Comparison of ENCODE assay signal across 16 cellular contexts in genomic region chr2:117931978-117932377, GRCh38.
"Had no signal": no experiment of that assay in that cellular context is flagged by ENCODE, and none has a peak within 500 bp of the region (broad histone marks: within the 10 kb centered on the region; RNA-seq: fewer than 3 reads in every experiment).

No MANE protein-coding gene starts in this region.

- H3K9me3 ChIP-seq: ovary, right lobe of liver, upper lobe of right lung had no signal

- ATAC-seq: naive thymus-derived CD4-positive, alpha-beta T cell; right lobe of liver; stimulated activated effector memory CD8-positive, alpha-beta T cell treated with anti-CD3 and anti-CD28 coated beads, Interleukin-12 subunit alpha, Interleukin-12 subunit beta, amount 100 ng/mL, for 72 hours; upper lobe of right lung had no signal

- H3K27ac ChIP-seq: heart left ventricle, ovary, right lobe of liver, tibial artery, upper lobe of right lung had no signal

- DNase-seq: heart left ventricle; hypothalamus; kidney glomerular epithelial cell; naive thymus-derived CD4-positive, alpha-beta T cell; nucleus accumbens; ovary; right lobe of liver; stimulated activated CD4-positive, alpha-beta T cell treated with anti-CD3 and anti-CD28 coated beads, Interleukin-4, amount 100 ng/mL, for 1 hour; stimulated activated CD8-positive, alpha-beta memory T cell treated with anti-CD3 and anti-CD28 coated beads, Interleukin-4, amount 100 ng/mL, for 48 hours; tibial artery; upper lobe of right lung had no signal

- H3K9me3 Mint-ChIP-seq: neural crest cell had no signal

- H3K4me3 ChIP-seq: heart left ventricle, ovary, right lobe of liver, tibial artery, upper lobe of right lung had no signal

- H3K4me3 Mint-ChIP-seq: central memory CD8-positive, alpha-beta T cell; naive thymus-derived CD4-positive, alpha-beta T cell; neural crest cell; stimulated activated effector memory CD8-positive, alpha-beta T cell treated with anti-CD3 and anti-CD28 coated beads, Interleukin-12 subunit alpha, Interleukin-12 subunit beta, amount 100 ng/mL, for 72 hours; stimulated activated naive CD8-positive, alpha-beta T cell treated with anti-CD3 and anti-CD28 coated beads, Interleukin-15, Interleukin-2, amounts not matched to agents 100 ng/mL and 50 ng/mL, for 24 hours had no signal

- H3K27me3 ChIP-seq: heart left ventricle, ovary, right lobe of liver, tibial artery, upper lobe of right lung had no signal

- H3K27ac Mint-ChIP-seq: stimulated activated naive CD8-positive, alpha-beta T cell treated with anti-CD3 and anti-CD28 coated beads, Interleukin-15, Interleukin-2, amounts not matched to agents 100 ng/mL and 50 ng/mL, for 24 hours had no signal

- H3K4me1 ChIP-seq: right lobe of liver, tibial artery, upper lobe of right lung had no signal

- FAIRE-seq: frontal cortex had no signal

- H3K27me3 Mint-ChIP-seq: central memory CD8-positive, alpha-beta T cell; naive thymus-derived CD4-positive, alpha-beta T cell; stimulated activated naive CD8-positive, alpha-beta T cell treated with anti-CD3 and anti-CD28 coated beads, Interleukin-15, Interleukin-2, amounts not matched to agents 100 ng/mL and 50 ng/mL, for 24 hours had no signal

- H3K4me1 Mint-ChIP-seq: central memory CD8-positive, alpha-beta T cell; neural crest cell; stimulated activated effector memory CD8-positive, alpha-beta T cell treated with anti-CD3 and anti-CD28 coated beads, Interleukin-12 subunit alpha, Interleukin-12 subunit beta, amount 100 ng/mL, for 72 hours had no signal

- H3K36me3 ChIP-seq: ovary had no signal
